ENCODE assay signal across 34 cellular contexts in genomic region chr2:30801821-30802455, GRCh38. TPM values are rescaled to one million over a fixed set of nuclear protein-coding genes. Genes with fewer than 3 reads are reported as not detected.
"Had no signal": no experiment of that assay in that cellular context is flagged by ENCODE, and none has a peak within 500 bp of the region (broad histone marks: within the 10 kb centered on the region; RNA-seq: fewer than 3 reads in every experiment).

No MANE protein-coding gene starts in this region.

- H3K27ac ChIP-seq: adrenal gland, body of pancreas, cardiac muscle cell, colonic mucosa, esophagus squamous epithelium, gastroesophageal sphincter had no signal

- H3K36me3 Mint-ChIP-seq: activated naive CD4-positive, alpha-beta T cell treated with anti-CD3 and anti-CD28 coated beads, Interleukin-2, amount 50 U/mL, for 24 hours; activated naive CD8-positive, alpha-beta T cell treated with anti-CD3 and anti-CD28 coated beads for 36 hours had no signal

- H3K9me3 ChIP-seq: adrenal gland, body of pancreas, colonic mucosa, esophagus squamous epithelium, gastroesophageal sphincter had no signal

- H3K9me3 Mint-ChIP-seq: activated CD8-positive, alpha-beta T cell treated with anti-CD3 and anti-CD28 coated beads for 36 hours; activated naive CD4-positive, alpha-beta T cell treated with anti-CD3 and anti-CD28 coated beads for 36 hours; activated naive CD4-positive, alpha-beta T cell treated with anti-CD3 and anti-CD28 coated beads, Interleukin-2, amount 50 U/mL, for 24 hours; activated naive CD8-positive, alpha-beta T cell treated with anti-CD3 and anti-CD28 coated beads for 36 hours; activated naive CD8-positive, alpha-beta T cell treated with anti-CD3 and anti-CD28 coated beads, Interleukin-2, amount 50 U/mL, for 24 hours; activated T-cell treated with anti-CD3 and anti-CD28 coated beads, Interleukin-2, amount 50 U/mL, for 4 hours; activated T-helper 2 cell treated with anti-CD3 and anti-CD28 coated beads, Interferon-gamma antibody, Interleukin-2, Interleukin-4, amounts not matched to agents 10 μg/mL and 5 μg/mL and 100 μg/mL, durations not matched to agents 14 hours and 24 hours and 36 hours; endodermal cell had no signal

- H3K36me3 ChIP-seq: adrenal gland, cardiac muscle cell, colonic mucosa, esophagus squamous epithelium, gastroesophageal sphincter had no signal

- H3K27me3 Mint-ChIP-seq: activated CD8-positive, alpha-beta T cell treated with anti-CD3 and anti-CD28 coated beads for 36 hours had no signal

- DNase-seq: activated CD4-positive, alpha-beta T cell treated with anti-CD3 and anti-CD28 coated beads for 36 hours; activated CD4-positive, alpha-beta T cell treated with anti-CD3 and anti-CD28 coated beads, Interleukin-2, amount 50 U/mL, for 1 hour; activated CD4-positive, alpha-beta T cell treated with anti-CD3 and anti-CD28 coated beads, Interleukin-2, amount 50 U/mL, for 48 hours; activated CD4-positive, CD25-positive, alpha-beta regulatory T cell; activated CD4-positive, CD25-positive, alpha-beta regulatory T cell treated with anti-CD3 and anti-CD28 coated beads, Interleukin-2, amount 50 U/mL, for 72 hours; activated CD8-positive, alpha-beta memory T cell treated with anti-CD3 and anti-CD28 coated beads for 24 hours; activated CD8-positive, alpha-beta T cell treated with anti-CD3 and anti-CD28 coated beads for 36 hours; activated effector memory CD4-positive, alpha-beta T cell treated with anti-CD3 and anti-CD28 coated beads, Interleukin-2, amount 50 U/mL, for 16 hours; activated naive CD4-positive, alpha-beta T cell treated with anti-CD3 and anti-CD28 coated beads for 36 hours; activated naive CD8-positive, alpha-beta T cell treated with anti-CD3 and anti-CD28 coated beads for 36 hours; activated naive CD8-positive, alpha-beta T cell treated with anti-CD3 and anti-CD28 coated beads, Interleukin-2, amount 50 U/mL, for 24 hours; activated T-cell treated with anti-CD3 and anti-CD28 coated beads, Interleukin-2, amount 50 U/mL, for 4 hours; adrenal gland; amygdala; aorta; body of pancreas; central memory CD4-positive, alpha-beta T cell; cerebellar nuclear complex; colonic mucosa; effector memory CD4-positive, alpha-beta T cell; endodermal cell; erythroblast; esophagus squamous epithelium; foreskin melanocyte; T-helper 2 cell had no signal

- ATAC-seq: activated CD4-positive, alpha-beta T cell treated with anti-CD3 and anti-CD28 coated beads for 36 hours; activated CD8-positive, alpha-beta T cell treated with anti-CD3 and anti-CD28 coated beads for 36 hours; activated naive CD8-positive, alpha-beta T cell treated with anti-CD3 and anti-CD28 coated beads, Interleukin-2, amount 50 U/mL, for 24 hours; activated T-cell treated with anti-CD3 and anti-CD28 coated beads, Interleukin-2, amount 50 U/mL, for 4 hours; body of pancreas; gastroesophageal sphincter had no signal

- H3K27me3 ChIP-seq: adrenal gland, body of pancreas, cardiac muscle cell, colonic mucosa, esophagus squamous epithelium had no signal

- H3K4me3 ChIP-seq: adrenal gland, body of pancreas, cardiac muscle cell, colonic mucosa, esophagus squamous epithelium, gastroesophageal sphincter had no signal

- H3K4me1 ChIP-seq: adrenal gland, colonic mucosa had no signal

- H3K27ac Mint-ChIP-seq: activated CD4-positive, alpha-beta T cell treated with anti-CD3 and anti-CD28 coated beads for 36 hours; activated CD8-positive, alpha-beta T cell treated with anti-CD3 and anti-CD28 coated beads for 36 hours; activated naive CD4-positive, alpha-beta T cell treated with anti-CD3 and anti-CD28 coated beads for 36 hours; activated naive CD4-positive, alpha-beta T cell treated with anti-CD3 and anti-CD28 coated beads, Interleukin-2, amount 50 U/mL, for 24 hours; activated naive CD8-positive, alpha-beta T cell treated with anti-CD3 and anti-CD28 coated beads for 36 hours; activated naive CD8-positive, alpha-beta T cell treated with anti-CD3 and anti-CD28 coated beads, Interleukin-2, amount 50 U/mL, for 24 hours; activated T-helper 2 cell treated with anti-CD3 and anti-CD28 coated beads, Interferon-gamma antibody, Interleukin-2, Interleukin-4, amounts not matched to agents 10 μg/mL and 5 μg/mL and 100 μg/mL, durations not matched to agents 14 hours and 24 hours and 36 hours; endodermal cell had no signal

- H3K4me3 Mint-ChIP-seq: activated CD4-positive, alpha-beta T cell treated with anti-CD3 and anti-CD28 coated beads for 36 hours; activated CD8-positive, alpha-beta T cell treated with anti-CD3 and anti-CD28 coated beads for 36 hours; activated naive CD4-positive, alpha-beta T cell treated with anti-CD3 and anti-CD28 coated beads for 36 hours; activated naive CD4-positive, alpha-beta T cell treated with anti-CD3 and anti-CD28 coated beads, Interleukin-2, amount 50 U/mL, for 24 hours; activated naive CD8-positive, alpha-beta T cell treated with anti-CD3 and anti-CD28 coated beads for 36 hours; activated naive CD8-positive, alpha-beta T cell treated with anti-CD3 and anti-CD28 coated beads, Interleukin-2, amount 50 U/mL, for 24 hours; activated T-cell treated with anti-CD3 and anti-CD28 coated beads, Interleukin-2, amount 50 U/mL, for 4 hours; endodermal cell had no signal

RNA-seq across cellular contexts. Expression of gene CAPN13, which starts 5.3 kb away (rescaled TPM):
- total RNA-seq: activated CD4-positive, alpha-beta T cell treated with anti-CD3 and anti-CD28 coated beads for 36 hours; activated CD8-positive, alpha-beta T cell treated with anti-CD3 and anti-CD28 coated beads for 36 hours; activated naive CD4-positive, alpha-beta T cell treated with anti-CD3 and anti-CD28 coated beads for 36 hours; activated naive CD8-positive, alpha-beta T cell treated with anti-CD3 and anti-CD28 coated beads for 36 hours; activated T-helper 2 cell treated with anti-CD3 and anti-CD28 coated beads, Interferon-gamma antibody, Interleukin-2, Interleukin-4, amounts not matched to agents 10 μg/mL and 5 μg/mL and 100 μg/mL, durations not matched to agents 14 hours and 24 hours and 36 hours; aorta; cardiac muscle cell; dermis microvascular lymphatic vessel endothelial cell; fibroblast of lung; fibroblast of villous mesenchyme; glomerular endothelial cell; T-helper 1 cell treated with Interleukin-12 subunit alpha and Interleukin-12 subunit beta and Interleukin-4 antibody, amounts not matched to agents 30 ng/mL and 1 ng/mL, for 36 hours had no signal
- polyA plus RNA-seq: cardiac muscle cell, fibroblast of lung had no signal
